In genomic region chr19:5189318-5189607, GRCh38 we compare ENCODE assay signal across 19 cellular contexts.
A peak's percentile ranks its signal among the peaks of the same experiment; 100 is the strongest.
DNase-seq lines count a peak whose midpoint lies in the region; ATAC-seq and TF ChIP-seq lines count a peak whose summit lies in the region.
"Had no signal": no experiment of that assay in that cellular context is flagged by ENCODE, and none has a peak within 500 bp of the region (broad histone marks: within the 10 kb centered on the region; RNA-seq: fewer than 3 reads in every experiment).

No MANE protein-coding gene starts in this region.

- H3K4me1 ChIP-seq in fibroblast of lung (ENCODE audit: control insufficient read depth, extremely low read depth, insufficient read depth, low read length) (peaks cover 3% of the 10 kb centered on the region), osteoblast (ENCODE audit: insufficient read depth, low read length) (peaks cover 4% of the 10 kb centered on the region)

- H3K36me3 ChIP-seq in fibroblast of lung (ENCODE audit: control insufficient read depth, insufficient read depth, low read length), result no peaks in the 10 kb centered on the region
- no peaks in the 10 kb centered on the region for H3K36me3 ChIP-seq in osteoblast (ENCODE audit: insufficient read depth, low read length)

- DNase-seq in HEK293T (ENCODE audit: extremely low spot score) (no peak), fibroblast of lung (ENCODE audit: low read depth in 2 of 2) (no peak), osteoblast (ENCODE audit: insufficient read length, low spot score, missing footprints) (no peak), posterior vena cava (ENCODE audit: low spot score) (no peak)
- no peak for DNase-seq in activated CD8-positive, alpha-beta memory T cell treated with anti-CD3 and anti-CD28 coated beads, Interleukin-2, amount 50 U/mL, for 4 hours
- no peak for DNase-seq in activated CD8-positive, alpha-beta memory T cell treated with anti-CD3 and anti-CD28 coated beads, Interleukin-2, amount 50 U/mL, for 48 hours
- DNase-seq: COR-L47, GF-D8, H9, NCI-H1092 treated with DMSO at 0.1 percent for 48 hours, NCI-H1694, NCI-H2081 treated with DMSO at 0.1 percent for 48 hours, NCI-H446 treated with DMSO at 0.1 percent for 48 hours, RPMI8226, SHP77 treated with DMSO at 0.1 percent for 48 hours had no signal

- H3K4me1 Mint-ChIP-seq in activated T-helper 17 cell treated with anti-CD3 and anti-CD28 coated beads, Interleukin-2, amount 50 U/mL, for 72 hours, result no peaks in the 10 kb centered on the region

- intact Hi-C loops in posterior vena cava (cut with DNase I), result no loop called here

- H3K9me3 Mint-ChIP-seq in activated T-helper 17 cell treated with anti-CD3 and anti-CD28 coated beads, Interleukin-2, amount 50 U/mL, for 72 hours, result no peaks in the 10 kb centered on the region

- H2AFZ ChIP-seq in fibroblast of lung (ENCODE audit: low read length), result peak overlapping the region; percentile 14
- H2AFZ ChIP-seq in osteoblast (ENCODE audit: low read length), result peak overlapping the region; percentile 42

- no peak overlapping the region for H3K4me3 ChIP-seq in fibroblast of lung (replicated peaks in 1 of 4; ENCODE audit: control extremely low read depth in 1 of 4, insufficient read depth in 1 of 4, low read depth in 3 of 4, low read length in 4 of 4)
- H3K4me3 ChIP-seq in osteoblast (ENCODE audit: insufficient read depth, low read length), result peak overlapping the region; percentile 10
- H3K4me3 ChIP-seq: GM12878 had no signal

- H3K27ac Mint-ChIP-seq in activated T-helper 17 cell treated with anti-CD3 and anti-CD28 coated beads, Interleukin-2, amount 50 U/mL, for 72 hours, result no peak overlapping the region
- H3K27ac Mint-ChIP-seq: H9 had no signal

- no peak for TF ChIP-seq CTCF in fibroblast of lung (conservative IDR thresholded peaks at IDR 0.05 in 1 of 2, IDR thresholded peaks at IDR 0.05 in 1 of 2; ENCODE audit: low read depth in 1 of 2, low read length in 2 of 2)
- no peak for TF ChIP-seq CTCF in osteoblast (IDR thresholded peaks at IDR 0.05; ENCODE audit: extremely low read depth, low read depth, low read length)

- H3K4me3 Mint-ChIP-seq in activated T-helper 17 cell treated with anti-CD3 and anti-CD28 coated beads, Interleukin-2, amount 50 U/mL, for 72 hours, result no peak overlapping the region
- H3K4me3 Mint-ChIP-seq: H9 had no signal

- H3K27me3 ChIP-seq in fibroblast of lung (ENCODE audit: control insufficient read depth, insufficient read depth, low read length), result no peaks in the 10 kb centered on the region
- H3K27me3 ChIP-seq in osteoblast (ENCODE audit: insufficient read depth, low read length), result no peaks in the 10 kb centered on the region

- H3K79me2 ChIP-seq in fibroblast of lung (ENCODE audit: control insufficient read depth, insufficient read depth, low read length) (no peaks in the 10 kb centered on the region), osteoblast (ENCODE audit: insufficient read depth, low read length) (no peaks in the 10 kb centered on the region)

- H3K9me3 ChIP-seq in fibroblast of lung (ENCODE audit: control insufficient read depth, insufficient read depth, low read depth, low read length) (no peaks in the 10 kb centered on the region), osteoblast (ENCODE audit: low read depth, low read length) (no peaks in the 10 kb centered on the region)

- no peak overlapping the region for H3K4me2 ChIP-seq in fibroblast of lung (ENCODE audit: extremely low read depth, insufficient read depth, low read length)
- peak overlapping the region; percentile 50 for H3K4me2 ChIP-seq in osteoblast (ENCODE audit: insufficient read depth, low read length)

- POLR2A ChIA-PET in HEK293T (lab: Yijun Ruan, JAX), result no interaction called here

- H3K27me3 Mint-ChIP-seq in activated T-helper 17 cell treated with anti-CD3 and anti-CD28 coated beads, Interleukin-2, amount 50 U/mL, for 72 hours, result peaks cover 9% of the 10 kb centered on the region

- no peaks in the 10 kb centered on the region for H4K20me1 ChIP-seq in fibroblast of lung (ENCODE audit: control insufficient read depth, extremely low read depth, insufficient read depth, low read length)
- no peaks in the 10 kb centered on the region for H4K20me1 ChIP-seq in osteoblast (ENCODE audit: insufficient read depth, low read length)

- no peak overlapping the region for H3K27ac ChIP-seq in fibroblast of lung (ENCODE audit: insufficient read depth, low read length)
- H3K27ac ChIP-seq in osteoblast (ENCODE audit: low read depth, low read length), result no peak overlapping the region
- H3K27ac ChIP-seq: C4-2B had no signal

- no peak for ATAC-seq in SK-N-SH treated with all-trans-retinoic acid at 6 μM for 48 hours
- no peak for ATAC-seq in activated T-helper 17 cell treated with anti-CD3 and anti-CD28 coated beads, Interleukin-2, amount 50 U/mL, for 72 hours (replicated peaks)
- ATAC-seq: GM12878 had no signal

- no peak overlapping the region for H3K9ac ChIP-seq in fibroblast of lung (ENCODE audit: insufficient read depth, low read length)

- no peaks in the 10 kb centered on the region for H3K36me3 Mint-ChIP-seq in activated T-helper 17 cell treated with anti-CD3 and anti-CD28 coated beads, Interleukin-2, amount 50 U/mL, for 72 hours (ENCODE audit: low read depth)

- CTCF ChIA-PET in HEK293T (lab: Yijun Ruan, JAX), result no interaction called here

TF ChIP-seq in HEK293T, 16 proteins besides CTCF, POLR2A, EP300 and RAD21:
- TF ChIP-seq SUZ12 (IDR thresholded peaks at IDR 0.05) (no peak), PKNOX1 (IDR thresholded peaks at IDR 0.05) (peak; percentile 78)

TF ChIP-seq in SK-N-SH treated with all-trans-retinoic acid at 6 μM for 48 hours, 23 proteins besides CTCF, POLR2A, EP300 and RAD21:
- TF ChIP-seq TOX (CRISPR knock-in tag; IDR thresholded peaks at IDR 0.05; ENCODE audit: borderline replicate concordance), result no peak
- TF ChIP-seq TCF4 (CRISPR knock-in tag; IDR thresholded peaks at IDR 0.05; ENCODE audit: borderline replicate concordance), result peak; percentile 41; the same call in 1 of the 2 replicates
